Comparison of ENCODE assay signal across 8 cellular contexts in the genomic region with DNA sequence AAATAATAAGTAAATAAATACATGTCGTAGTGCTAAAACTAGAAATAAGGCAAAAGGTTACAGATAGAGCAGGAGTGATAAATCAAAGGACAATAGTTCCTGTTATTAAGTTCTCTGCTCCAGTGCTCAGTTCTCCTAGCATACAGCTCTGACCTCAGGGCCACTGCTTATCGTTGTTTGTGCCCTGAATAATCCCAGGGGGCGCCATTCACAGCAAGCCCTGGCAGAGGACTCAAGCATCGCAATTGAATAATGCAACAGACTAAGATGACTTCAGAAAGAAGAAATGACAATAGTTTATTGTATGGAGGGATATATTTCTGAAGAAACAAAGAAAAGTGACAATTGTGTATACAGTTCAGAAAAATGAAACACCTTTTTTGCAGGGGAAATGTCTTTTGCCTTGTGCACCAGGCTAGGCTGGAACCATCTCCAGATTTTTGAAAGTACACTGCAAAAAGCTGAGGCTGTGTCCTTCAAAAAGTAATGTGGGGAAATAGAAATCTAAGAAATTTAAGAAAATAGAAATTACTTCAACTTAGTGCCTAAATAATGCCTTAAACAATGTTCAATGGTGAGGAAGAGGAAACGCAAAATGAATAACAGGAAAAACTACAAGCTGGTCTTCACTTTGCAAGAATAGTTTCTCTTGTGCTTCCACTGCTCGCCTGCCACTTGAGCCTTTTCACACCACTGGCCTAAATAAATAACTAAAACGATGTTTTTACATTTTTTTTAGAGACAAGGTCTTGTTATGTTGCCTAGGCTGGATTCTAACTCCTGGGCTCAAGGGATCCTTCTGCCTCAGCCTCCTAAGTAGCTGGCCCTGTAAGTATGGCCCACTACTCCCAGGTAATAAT.
DNase-seq lines count a peak whose midpoint lies in the region; TF ChIP-seq lines count a peak whose summit lies in the region.

No MANE protein-coding gene starts in this region.

- intact Hi-C loops in head of caudate nucleus (cut with DNase I), result no loop called here

- in situ Hi-C loops in GM13977 (cut with MboI; ENCODE audit: low pct_unique_long_range_greater_than_20kb, low sequenced_read_pairs, unreplicated experiment), result no loop called here

- DNase-seq in AG08395 (ENCODE audit: low spot score) (peak; percentile 33), GM13977 (ENCODE audit: low spot score) (peak; percentile 51), NCI-H82 (lab: John Stamatoyannopoulos, UW) (peak; percentile 73), activated T-cell treated with anti-CD3 and anti-CD28 coated beads for 24 hours (ENCODE audit: low read depth) (peak; percentile 20), head of caudate nucleus (peak in 39 of 42 donors; percentile 27 to 83 (median 58)), GOT3 (lab: John Stamatoyannopoulos, UW) (no peak), cerebellar nuclear complex (lab: John Stamatoyannopoulos, UW) (no peak)
- DNase-seq in stimulated activated CD4-positive, alpha-beta T cell treated with anti-CD3 and anti-CD28 coated beads, Interleukin-15, amount 100 ng/mL, for 48 hours (ENCODE audit: low read depth in 2 of 2), result peak; percentile 10 to 11

- peak; percentile 54 for TF ChIP-seq CTCF in GM13977 (IDR thresholded peaks at IDR 0.05; ENCODE audit: extremely low read depth, insufficient read depth, missing control alignments)

Comparison
In these comparisons a context has a peak if more than half of its experiments do, and no peak if none do; other contexts are left out.
1. DNase-seq: peak in AG08395 (single experiment), GM13977 (single experiment), NCI-H82 (single experiment), activated T-cell treated with anti-CD3 and anti-CD28 coated beads for 24 hours (single experiment), head of caudate nucleus (39 of 42) and stimulated activated CD4-positive, alpha-beta T cell treated with anti-CD3 and anti-CD28 coated beads, Interleukin-15, amount 100 ng/mL, for 48 hours (2 of 2); none in GOT3 (single experiment) and cerebellar nuclear complex (0 of 2).